1 cellular context compared by ENCODE assay signal in the genomic region with DNA sequence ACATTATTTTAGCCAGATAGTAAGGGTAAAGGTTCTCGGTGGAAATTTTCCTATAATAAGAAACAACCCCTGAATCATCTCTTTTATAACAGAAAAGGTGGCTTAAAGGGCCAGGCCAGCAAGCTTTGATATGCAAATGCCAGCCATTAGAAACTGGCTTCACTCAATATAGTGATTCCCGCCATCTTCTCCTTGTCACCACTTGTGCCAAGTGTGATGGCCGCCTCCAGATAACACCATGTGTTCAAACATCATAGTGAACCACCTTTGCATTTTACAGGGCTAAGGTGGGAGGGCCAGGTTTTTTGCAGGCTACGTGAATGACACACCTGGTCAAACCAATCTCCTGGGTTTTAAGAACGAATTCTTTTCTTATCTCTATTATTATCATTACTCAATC.
TF ChIP-seq lines count a peak whose summit lies in the region.

No MANE protein-coding gene starts in this region.

TF ChIP-seq in H1, 55 proteins besides CTCF, POLR2A, EP300 and RAD21:
- no peak for TF ChIP-seq SIN3A (conservative IDR thresholded peaks at IDR 0.05 in 1 of 2, IDR thresholded peaks at IDR 0.05 in 1 of 2; ENCODE audit: low read depth in 1 of 2, low read length in 2 of 2)
- no peak for TF ChIP-seq EGR1 (IDR thresholded peaks at IDR 0.05; ENCODE audit: borderline replicate concordance, low read depth, low read length)
- TF ChIP-seq CHD2 (IDR thresholded peaks at IDR 0.05; ENCODE audit: low read length) = no peak
- no peak for TF ChIP-seq MAFK (IDR thresholded peaks at IDR 0.05; ENCODE audit: low read depth, low read length)
- TF ChIP-seq YY1 (IDR thresholded peaks at IDR 0.05; ENCODE audit: low read depth, low read length) = peak; percentile 55; the same call in 1 of the 2 replicates
- TF ChIP-seq, protein P1, sequence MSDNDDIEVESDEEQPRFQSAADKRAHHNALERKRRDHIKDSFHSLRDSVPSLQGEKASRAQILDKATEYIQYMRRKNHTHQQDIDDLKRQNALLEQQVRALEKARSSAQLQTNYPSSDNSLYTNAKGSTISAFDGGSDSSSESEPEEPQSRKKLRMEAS (IDR thresholded peaks at IDR 0.05) = peak; percentile 42; the same call in 1 of the 2 replicates
- TF ChIP-seq EZH2 (IDR thresholded peaks at IDR 0.05; ENCODE audit: low read depth, low read length, severe bottlenecking) = no peak
- no peak for TF ChIP-seq CEBPB (IDR thresholded peaks at IDR 0.05; ENCODE audit: low read depth, low read length)
- TF ChIP-seq GTF2F1 (IDR thresholded peaks at IDR 0.05; ENCODE audit: borderline replicate concordance, low read depth, low read length) = no peak
- no peak for TF ChIP-seq TAF1 (IDR thresholded peaks at IDR 0.05; ENCODE audit: low read depth, low read length)
- no peak for TF ChIP-seq RNF2 (IDR thresholded peaks at IDR 0.05; ENCODE audit: borderline replicate concordance, low read depth, low read length, missing control alignments, poor library complexity, severe bottlenecking)
- TF ChIP-seq KDM1A (IDR thresholded peaks at IDR 0.05; ENCODE audit: borderline replicate concordance, low read length) = no peak
- no peak for TF ChIP-seq SIRT6 (IDR thresholded peaks at IDR 0.05; ENCODE audit: low read length)
- TF ChIP-seq, protein P2, sequence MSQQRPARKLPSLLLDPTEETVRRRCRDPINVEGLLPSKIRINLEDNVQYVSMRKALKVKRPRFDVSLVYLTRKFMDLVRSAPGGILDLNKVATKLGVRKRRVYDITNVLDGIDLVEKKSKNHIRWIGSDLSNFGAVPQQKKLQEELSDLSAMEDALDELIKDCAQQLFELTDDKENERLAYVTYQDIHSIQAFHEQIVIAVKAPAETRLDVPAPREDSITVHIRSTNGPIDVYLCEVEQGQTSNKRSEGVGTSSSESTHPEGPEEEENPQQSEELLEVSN (IDR thresholded peaks at IDR 0.05) = peak; percentile 82
- no peak for TF ChIP-seq ZNF274 (IDR thresholded peaks at IDR 0.05; ENCODE audit: borderline replicate concordance, extremely low read depth, low read length)
- no peak for TF ChIP-seq NRF1 (IDR thresholded peaks at IDR 0.05; ENCODE audit: low read depth, low read length)
- no peak for TF ChIP-seq CREB1 (IDR thresholded peaks at IDR 0.05)
- TF ChIP-seq SUZ12 (IDR thresholded peaks at IDR 0.05; ENCODE audit: low read length) = no peak
- no peak for TF ChIP-seq GABPA (IDR thresholded peaks at IDR 0.05; ENCODE audit: borderline replicate concordance, insufficient read depth, low read length)
- TF ChIP-seq, protein P3, sequence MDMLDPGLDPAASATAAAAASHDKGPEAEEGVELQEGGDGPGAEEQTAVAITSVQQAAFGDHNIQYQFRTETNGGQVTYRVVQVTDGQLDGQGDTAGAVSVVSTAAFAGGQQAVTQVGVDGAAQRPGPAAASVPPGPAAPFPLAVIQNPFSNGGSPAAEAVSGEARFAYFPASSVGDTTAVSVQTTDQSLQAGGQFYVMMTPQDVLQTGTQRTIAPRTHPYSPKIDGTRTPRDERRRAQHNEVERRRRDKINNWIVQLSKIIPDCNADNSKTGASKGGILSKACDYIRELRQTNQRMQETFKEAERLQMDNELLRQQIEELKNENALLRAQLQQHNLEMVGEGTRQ (IDR thresholded peaks at IDR 0.05; ENCODE audit: low read length) = no peak
- no peak for TF ChIP-seq BRCA1 (IDR thresholded peaks at IDR 0.05; ENCODE audit: low read depth, low read length)
- TF ChIP-seq BCL11A (IDR thresholded peaks at IDR 0.05; ENCODE audit: low read depth in 2 of 2, low read length in 2 of 2) = no peak
TF ChIP-seq in H1: peak in this region for 3.
